ENCODE assay signal across 8 cellular contexts in genomic region chr7:32490127-32490796, GRCh38. TPM values are rescaled to one million over a fixed set of nuclear protein-coding genes. Genes with fewer than 3 reads are reported as not detected.
DNase-seq lines count a peak whose midpoint lies in the region; TF ChIP-seq lines count a peak whose summit lies in the region.

TSS of gene LSM5 (minus strand) at chr7:32490380. CDS start at chr7:32490365, 15 bp downstream.

- no peaks in the 10 kb centered on the region for H3K9me3 Mint-ChIP-seq in HFFc6
- H3K9me3 Mint-ChIP-seq in activated naive CD4-positive, alpha-beta T cell treated with anti-CD3 and anti-CD28 coated beads, Interleukin-2, amount 10 ng/mL, durations not matched to agents 7 days and 5 days, result no peaks in the 10 kb centered on the region

- peak within 1 kb of the TSS; percentile 86 for H3K4me3 ChIP-seq in NB4 (ENCODE audit: low read depth, low read length)
- peak within 1 kb of the TSS; percentile 93 for H3K4me3 ChIP-seq in SK-N-MC

- H3K4me1 Mint-ChIP-seq in HFFc6 (ENCODE audit: low read depth), result peaks cover 21% of the 10 kb centered on the region
- peaks cover 42% of the 10 kb centered on the region for H3K4me1 Mint-ChIP-seq in activated naive CD4-positive, alpha-beta T cell treated with anti-CD3 and anti-CD28 coated beads, Interleukin-2, amount 10 ng/mL, durations not matched to agents 7 days and 5 days

- H3K9me3 ChIP-seq in SK-N-MC (ENCODE audit: low read depth, low read length), result no peaks in the 10 kb centered on the region

- peak within 1 kb of the TSS; percentile 89 for H3K9ac ChIP-seq in SK-N-MC (ENCODE audit: insufficient read length)

- peaks cover 30% of the 10 kb centered on the region for H3K36me3 ChIP-seq in SK-N-MC (ENCODE audit: insufficient read depth, low read length)

- H3K27ac Mint-ChIP-seq in HFFc6, result peak within 1 kb of the TSS; percentile 92
- H3K27ac Mint-ChIP-seq in activated naive CD4-positive, alpha-beta T cell treated with anti-CD3 and anti-CD28 coated beads, Interleukin-2, amount 10 ng/mL, durations not matched to agents 7 days and 5 days, result peak within 1 kb of the TSS; percentile 91

- DNase-seq in GM04503 (ENCODE audit: low read depth), result peak; percentile 73
- peak; percentile 94 for DNase-seq in HFFc6
- DNase-seq in NB4 (ENCODE audit: low read depth), result peak; percentile 99
- DNase-seq in SK-N-MC (ENCODE audit: low read depth, low spot score), result peak; percentile 81
- DNase-seq in activated naive CD4-positive, alpha-beta T cell treated with anti-CD3 and anti-CD28 coated beads, Interleukin-2, amount 10 ng/mL, durations not matched to agents 7 days and 5 days, result peak; percentile 94
- DNase-seq in glomerular endothelial cell (ENCODE audit: extremely low read depth, low read depth, low spot score), result peak; percentile 89
- peak; percentile 87 for DNase-seq in occipital lobe (lab: John Stamatoyannopoulos, UW)

- H3K27ac ChIP-seq in SK-N-MC (peak within 1 kb of the TSS; percentile 85), temporal lobe (ENCODE audit: low read depth, low read length) (peak within 1 kb of the TSS; percentile 47)

- peak within 1 kb of the TSS; percentile 90 for H3K4me3 Mint-ChIP-seq in HFFc6
- peak within 1 kb of the TSS; percentile 80 for H3K4me3 Mint-ChIP-seq in activated naive CD4-positive, alpha-beta T cell treated with anti-CD3 and anti-CD28 coated beads, Interleukin-2, amount 10 ng/mL, durations not matched to agents 7 days and 5 days

- TF ChIP-seq POLR2A in NB4 (IDR thresholded peaks at IDR 0.05; ENCODE audit: extremely low read depth, insufficient read length), result peak; percentile 70

- peaks cover 7% of the 10 kb centered on the region; the same call in 1 of the 2 replicates for H3K36me3 Mint-ChIP-seq in HFFc6 (ENCODE audit: low read depth)
- H3K36me3 Mint-ChIP-seq in activated naive CD4-positive, alpha-beta T cell treated with anti-CD3 and anti-CD28 coated beads, Interleukin-2, amount 10 ng/mL, durations not matched to agents 7 days and 5 days, result peaks cover 19% of the 10 kb centered on the region

- CTCF ChIA-PET in activated naive CD4-positive, alpha-beta T cell treated with anti-CD3 and anti-CD28 coated beads, Interleukin-2, amount 10 ng/mL, durations not matched to agents 7 days and 5 days (lab: Charles Lee), result interaction anchor here (2.7 kb wide), 1 partner anchor 11 kb away, joined by 12 read pairs; no protein-coding TSS in a partner anchor

- no peaks in the 10 kb centered on the region for H3K27me3 Mint-ChIP-seq in HFFc6 (ENCODE audit: insufficient read depth)
- no peaks in the 10 kb centered on the region for H3K27me3 Mint-ChIP-seq in activated naive CD4-positive, alpha-beta T cell treated with anti-CD3 and anti-CD28 coated beads, Interleukin-2, amount 10 ng/mL, durations not matched to agents 7 days and 5 days

- TF ChIP-seq CTCF in HFFc6 (IDR thresholded peaks at IDR 0.05) (no peak), NB4 (IDR thresholded peaks at IDR 0.05; ENCODE audit: low read depth, low read length) (no peak)

RNA-seq across cellular contexts. Expression of gene LSM5, which starts in this region (rescaled TPM):
- 10 to 100 TPM; 46.7 to 64.4 (median 61.4) TPM for total RNA-seq in HFFc6 (2021; fragmentation: NEBNext Ultra II Directional; extraction: Animal tissue kit (Norgen Biotek cat#: 25700))
- 17.6 and 18.2 TPM in 2 replicates for total RNA-seq in glomerular endothelial cell
- total RNA-seq in occipital lobe, result 27.1 TPM
- total RNA-seq in temporal lobe, result 20.2 TPM

Comparison
In these comparisons a context has a peak if more than half of its experiments do, and no peak if none do; other contexts are left out.
1. Peak in every context shown above with its lines: DNase-seq, H3K4me3 ChIP-seq and H3K27ac ChIP-seq.